Comparison of ENCODE assay signal across 13 cellular contexts in genomic region chr11:75198278-75198948, GRCh38. TPM values are rescaled to one million over a fixed set of nuclear protein-coding genes. Genes with fewer than 3 reads are reported as not detected.
"Had no signal": no experiment of that assay in that cellular context is flagged by ENCODE, and none has a peak within 500 bp of the region (broad histone marks: within the 10 kb centered on the region; RNA-seq: fewer than 3 reads in every experiment).

No MANE protein-coding gene starts in this region.

- H3K9me3 ChIP-seq: mucosa of descending colon had no signal

- DNase-seq: activated CD4-positive, alpha-beta T cell treated with anti-CD3 and anti-CD28 coated beads for 48 hours; activated T-cell treated with anti-CD3 and anti-CD28 coated beads for 4 hours; effector memory CD8-positive, alpha-beta T cell; erythroblast; glutamatergic neuron; left colon; mucosa of descending colon; naive thymus-derived CD8-positive, alpha-beta T cell; WERI-Rb-1 had no signal

- H3K27ac ChIP-seq: WERI-Rb-1 had no signal

- H3K36me3 ChIP-seq: WERI-Rb-1 had no signal

- ATAC-seq: effector memory CD8-positive, alpha-beta T cell; left colon; mucosa of descending colon; naive thymus-derived CD8-positive, alpha-beta T cell; right cardiac atrium had no signal

- H3K4me3 ChIP-seq: mucosa of descending colon, smooth muscle cell had no signal

- H3K4me2 ChIP-seq: smooth muscle cell had no signal

RNA-seq across cellular contexts. Expression of gene TPBGL, which starts 42.2 kb away (rescaled TPM):
- total RNA-seq: lung microvascular endothelial cell had no signal

RNA-seq across cellular contexts. Expression of gene SLCO2B1, which starts 47.5 kb away (rescaled TPM):
- total RNA-seq: activated CD8-positive, alpha-beta memory T cell treated with anti-CD3 and anti-CD28 coated beads for 36 hours; smooth muscle cell had no signal
- polyA plus RNA-seq: naive thymus-derived CD8-positive, alpha-beta T cell had no signal
